1 cellular context compared by ENCODE assay signal in the genomic region with DNA sequence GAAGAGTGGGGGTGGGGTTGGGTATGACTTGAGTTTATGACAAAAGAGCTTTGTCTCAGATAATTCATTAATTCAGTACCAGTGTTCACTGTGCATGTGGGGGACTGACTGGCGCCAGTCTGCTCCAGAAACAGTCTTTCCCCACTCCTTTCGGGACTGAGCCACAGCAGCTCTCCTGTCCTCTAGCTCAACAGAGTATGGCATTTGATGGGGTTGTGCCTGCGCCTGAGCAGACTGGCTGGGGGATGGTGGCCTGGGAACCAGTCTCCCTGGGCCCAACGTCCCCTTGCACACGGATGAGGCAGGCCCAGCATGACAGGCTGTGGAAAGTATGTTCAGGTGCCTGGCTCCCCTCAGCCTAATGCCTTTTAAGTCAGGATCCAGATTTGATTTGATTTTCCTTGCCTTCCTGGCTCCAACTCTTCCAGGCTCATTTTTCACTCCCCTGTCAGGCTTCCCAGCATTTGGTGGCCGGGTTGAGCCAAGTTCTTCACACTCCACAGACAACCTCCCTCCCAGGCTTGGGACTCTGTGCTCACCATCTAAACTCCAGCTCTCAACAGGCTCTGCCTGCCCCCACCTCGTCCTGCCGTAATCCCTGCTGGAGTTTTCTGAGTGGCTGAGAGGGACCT.
TF ChIP-seq lines count a peak whose summit lies in the region.

No MANE protein-coding gene starts in this region.

TF ChIP-seq in IMR-90, 13 proteins besides CTCF, POLR2A, EP300 and RAD21 (continued from another document):
- no peak for TF ChIP-seq RCOR1 (IDR thresholded peaks at IDR 0.05; ENCODE audit: insufficient replicate concordance, low read length)
- no peak for TF ChIP-seq FOS (IDR thresholded peaks at IDR 0.05; ENCODE audit: low read depth, low read length)
- TF ChIP-seq MAFK (IDR thresholded peaks at IDR 0.05; ENCODE audit: low read depth, low read length): no peak
- no peak for TF ChIP-seq SMC3 (IDR thresholded peaks at IDR 0.05; ENCODE audit: low read depth, low read length)
- TF ChIP-seq, protein P1, sequence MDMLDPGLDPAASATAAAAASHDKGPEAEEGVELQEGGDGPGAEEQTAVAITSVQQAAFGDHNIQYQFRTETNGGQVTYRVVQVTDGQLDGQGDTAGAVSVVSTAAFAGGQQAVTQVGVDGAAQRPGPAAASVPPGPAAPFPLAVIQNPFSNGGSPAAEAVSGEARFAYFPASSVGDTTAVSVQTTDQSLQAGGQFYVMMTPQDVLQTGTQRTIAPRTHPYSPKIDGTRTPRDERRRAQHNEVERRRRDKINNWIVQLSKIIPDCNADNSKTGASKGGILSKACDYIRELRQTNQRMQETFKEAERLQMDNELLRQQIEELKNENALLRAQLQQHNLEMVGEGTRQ (IDR thresholded peaks at IDR 0.05; ENCODE audit: low read depth, low read length): no peak
- no peak for TF ChIP-seq MXI1 (IDR thresholded peaks at IDR 0.05; ENCODE audit: borderline replicate concordance, low read depth, low read length)
